ENCODE assay signal across 34 cellular contexts in the genomic region with DNA sequence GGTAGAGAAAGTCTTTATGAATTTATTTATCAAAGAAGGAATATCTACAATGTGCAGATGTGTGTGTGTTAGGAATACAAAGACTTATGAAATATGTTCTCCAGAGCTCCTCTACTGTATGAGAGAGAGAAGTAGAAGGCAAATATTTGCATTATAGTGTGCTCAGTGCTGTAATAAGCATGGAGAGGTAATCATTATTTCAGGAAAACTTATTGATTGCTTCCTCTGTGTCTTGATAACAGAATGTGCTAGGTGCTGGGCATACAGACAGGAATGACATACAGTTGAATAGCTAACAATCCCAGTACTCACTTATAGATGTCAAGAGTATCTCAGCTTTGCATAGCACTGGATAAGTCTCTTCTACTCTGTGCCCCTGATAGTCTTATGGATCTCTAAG.
"Had no signal": no experiment of that assay in that cellular context is flagged by ENCODE, and none has a peak within 500 bp of the region (broad histone marks: within the 10 kb centered on the region; RNA-seq: fewer than 3 reads in every experiment).

No MANE protein-coding gene starts in this region.

- DNase-seq: activated CD4-positive, alpha-beta T cell treated with anti-CD3 and anti-CD28 coated beads, Interleukin-2, amount 10 ng/mL, durations not matched to agents 24 days and 14 days; activated CD4-positive, alpha-beta T cell treated with anti-CD3 and anti-CD28 coated beads, Interleukin-2, amount 50 U/mL, for 4 hours; activated CD8-positive, alpha-beta T cell treated with anti-CD3 and anti-CD28 coated beads for 36 hours; activated effector memory CD4-positive, alpha-beta T cell treated with Interleukin-2 at 50 U/mL for 16 hours; activated naive CD4-positive, alpha-beta T cell treated with anti-CD3 and anti-CD28 coated beads, Interleukin-2, amount 10 ng/mL, durations not matched to agents 7 days and 5 days; activated T-cell treated with anti-CD3 and anti-CD28 coated beads, Interleukin-2, amount 50 U/mL, for 24 hours; amygdala; MM.1S; MV-4-11; NCI-H1092; NCI-H1436 treated with DMSO at 0.1 percent for 48 hours; NCI-H1694 treated with DMSO at 0.1 percent for 48 hours; NCI-H2081; NCI-H2171 treated with DMSO at 0.1 percent for 48 hours; NCI-H2227 treated with DMSO at 0.1 percent for 48 hours; NCI-H446; NCI-H510A treated with DMSO at 0.1 percent for 48 hours; NCI-H526 treated with DMSO at 0.1 percent for 48 hours; NCI-H82; NK-92 treated with Interleukin-12 subunit alpha and Interleukin-12 subunit beta, amount 100 ng/mL, for 24 hours; PC-3; Peyer's patch; RPMI8226; SHP77 treated with DMSO at 0.1 percent for 48 hours; SK-N-SH had no signal

- H3K9ac ChIP-seq: KMS-11, SK-N-SH had no signal

- ATAC-seq: activated CD8-positive, alpha-beta T cell treated with anti-CD3 and anti-CD28 coated beads for 36 hours; PC-3 had no signal

- H3K9me3 Mint-ChIP-seq: activated CD4-positive, alpha-beta T cell treated with anti-CD3 and anti-CD28 coated beads, Interleukin-2, amount 10 ng/mL, durations not matched to agents 24 days and 14 days; activated CD8-positive, alpha-beta T cell treated with anti-CD3 and anti-CD28 coated beads for 36 hours; activated naive CD4-positive, alpha-beta T cell treated with anti-CD3 and anti-CD28 coated beads, Interleukin-2, amount 10 ng/mL, durations not matched to agents 7 days and 5 days; activated T-cell treated with anti-CD3 and anti-CD28 coated beads, Interleukin-2, amount 50 U/mL, for 24 hours; activated T-helper 1 cell treated with anti-CD3 and anti-CD28 coated beads, Interleukin-12 subunit alpha, Interleukin-12 subunit beta, Interleukin-2, Interleukin-4 antibody, amounts not matched to agents 30 ng/mL and 10 ng/mL and 1 ng/mL, durations not matched to agents 14 hours and 24 hours and 36 hours; T-helper 1 cell treated with Interleukin-12 subunit alpha and Interleukin-12 subunit beta and Interleukin-4 antibody, amounts not matched to agents 30 μg/mL and 1 μg/mL, for 36 hours; T-helper 2 cell treated with Interferon-gamma antibody and Interleukin-4, amounts not matched to agents 5 μg/mL and 100 μg/mL, for 36 hours had no signal

- H3K9me3 ChIP-seq: ascending aorta, Peyer's patch, SJSA1, SK-N-SH had no signal

- H3K4me3 Mint-ChIP-seq: activated CD4-positive, alpha-beta T cell treated with anti-CD3 and anti-CD28 coated beads, Interleukin-2, amount 10 ng/mL, durations not matched to agents 24 days and 14 days; activated CD8-positive, alpha-beta T cell treated with anti-CD3 and anti-CD28 coated beads for 36 hours; activated naive CD4-positive, alpha-beta T cell treated with anti-CD3 and anti-CD28 coated beads, Interleukin-2, amount 10 ng/mL, durations not matched to agents 7 days and 5 days; activated naive CD8-positive, alpha-beta T cell; activated T-cell treated with anti-CD3 and anti-CD28 coated beads, Interleukin-2, amount 50 U/mL, for 24 hours; activated T-helper 1 cell treated with anti-CD3 and anti-CD28 coated beads, Interleukin-12 subunit alpha, Interleukin-12 subunit beta, Interleukin-2, Interleukin-4 antibody, amounts not matched to agents 30 ng/mL and 10 ng/mL and 1 ng/mL, durations not matched to agents 14 hours and 24 hours and 36 hours; T-helper 1 cell treated with Interleukin-12 subunit alpha and Interleukin-12 subunit beta and Interleukin-4 antibody, amounts not matched to agents 30 μg/mL and 1 μg/mL, for 36 hours; T-helper 2 cell treated with Interferon-gamma antibody and Interleukin-4, amounts not matched to agents 5 μg/mL and 100 μg/mL, for 36 hours had no signal

- H3K27me3 Mint-ChIP-seq: activated CD4-positive, alpha-beta T cell treated with anti-CD3 and anti-CD28 coated beads, Interleukin-2, amount 10 ng/mL, durations not matched to agents 24 days and 14 days; activated CD8-positive, alpha-beta T cell treated with anti-CD3 and anti-CD28 coated beads for 36 hours; activated naive CD4-positive, alpha-beta T cell treated with anti-CD3 and anti-CD28 coated beads, Interleukin-2, amount 10 ng/mL, durations not matched to agents 7 days and 5 days; activated naive CD8-positive, alpha-beta T cell; activated T-cell treated with anti-CD3 and anti-CD28 coated beads, Interleukin-2, amount 50 U/mL, for 24 hours had no signal

- FAIRE-seq: TTC549 had no signal

- H3K27ac ChIP-seq: ascending aorta, cardiac muscle cell, KMS-11, Peyer's patch, SJSA1 had no signal

- H3K4me3 ChIP-seq: ascending aorta, cardiac muscle cell, Peyer's patch, SJSA1 had no signal

- H3K4me1 ChIP-seq: Peyer's patch had no signal

- H3K27me3 ChIP-seq: ascending aorta, cardiac muscle cell, Peyer's patch, SJSA1 had no signal

- H3K27ac Mint-ChIP-seq: activated CD4-positive, alpha-beta T cell treated with anti-CD3 and anti-CD28 coated beads, Interleukin-2, amount 10 ng/mL, durations not matched to agents 24 days and 14 days; activated CD8-positive, alpha-beta T cell treated with anti-CD3 and anti-CD28 coated beads for 36 hours; activated naive CD4-positive, alpha-beta T cell treated with anti-CD3 and anti-CD28 coated beads, Interleukin-2, amount 10 ng/mL, durations not matched to agents 7 days and 5 days; activated naive CD8-positive, alpha-beta T cell; activated T-cell treated with anti-CD3 and anti-CD28 coated beads, Interleukin-2, amount 50 U/mL, for 24 hours; activated T-helper 1 cell treated with anti-CD3 and anti-CD28 coated beads, Interleukin-12 subunit alpha, Interleukin-12 subunit beta, Interleukin-2, Interleukin-4 antibody, amounts not matched to agents 30 ng/mL and 10 ng/mL and 1 ng/mL, durations not matched to agents 14 hours and 24 hours and 36 hours; T-helper 1 cell treated with Interleukin-12 subunit alpha and Interleukin-12 subunit beta and Interleukin-4 antibody, amounts not matched to agents 30 μg/mL and 1 μg/mL, for 36 hours; T-helper 2 cell treated with Interferon-gamma antibody and Interleukin-4, amounts not matched to agents 5 μg/mL and 100 μg/mL, for 36 hours had no signal

- H3K4me2 ChIP-seq: SK-N-SH had no signal
